In genomic region chr2:128316777-128317185, GRCh38 we compare ENCODE assay signal across 8 cellular contexts. TPM values are rescaled to one million over a fixed set of nuclear protein-coding genes. Genes with fewer than 3 reads are reported as not detected.
DNase-seq lines count a peak whose midpoint lies in the region; ATAC-seq, FAIRE-seq and TF ChIP-seq lines count a peak whose summit lies in the region.

No MANE protein-coding gene starts in this region.

- H3K27ac ChIP-seq in CD4-positive, CD25-positive, alpha-beta regulatory T cell (ENCODE audit: insufficient read depth, low read length, poor library complexity, severe bottlenecking): no peak overlapping the region
- no peak overlapping the region for H3K27ac ChIP-seq in OCI-LY7 (ENCODE audit: low read depth, low read length, poor library complexity, severe bottlenecking)
- no peak overlapping the region for H3K27ac ChIP-seq in endothelial cell of umbilical vein (ENCODE audit: insufficient read depth, low read depth, low read length)

- H2AFZ ChIP-seq in OCI-LY7 (ENCODE audit: low read length) (no peak overlapping the region), endothelial cell of umbilical vein (ENCODE audit: low read depth, low read length) (no peak overlapping the region)

- TF ChIP-seq CTCF in OCI-LY7 (conservative IDR thresholded peaks at IDR 0.05; ENCODE audit: low read length) (no peak), endothelial cell of umbilical vein (IDR thresholded peaks at IDR 0.05; ENCODE audit: extremely low read depth in 1 of 2, insufficient read depth in 1 of 2, low read depth in 1 of 2, low read length in 2 of 2) (no peak)

- H3K36me3 Mint-ChIP-seq in CD4-positive, CD25-positive, alpha-beta regulatory T cell: no peaks in the 10 kb centered on the region
- H3K36me3 Mint-ChIP-seq in natural killer cell treated with Interleukin-12 subunit alpha and Interleukin-12 subunit beta and Interleukin-15 and Interleukin-18, amount 100 ng/mL, for 72 hours: no peaks in the 10 kb centered on the region

- no peaks in the 10 kb centered on the region for H3K9me1 ChIP-seq in endothelial cell of umbilical vein (replicated peaks; ENCODE audit: control insufficient read depth, extremely low read depth, insufficient read depth, low read length)

- peaks cover 40% of the 10 kb centered on the region for H3K4me1 ChIP-seq in CD4-positive, CD25-positive, alpha-beta regulatory T cell (ENCODE audit: control insufficient read depth, insufficient read depth, low read length, poor library complexity, severe bottlenecking)
- peaks cover 16% of the 10 kb centered on the region for H3K4me1 ChIP-seq in OCI-LY7 (ENCODE audit: insufficient read depth, low read length, poor library complexity, severe bottlenecking)
- H3K4me1 ChIP-seq in endothelial cell of umbilical vein (ENCODE audit: control insufficient read depth, extremely low read depth, insufficient read depth, low read length): peaks cover 11% of the 10 kb centered on the region

- H3K4me2 ChIP-seq in OCI-LY7 (ENCODE audit: low read length): peak overlapping the region; percentile 98
- peak overlapping the region; percentile 69 for H3K4me2 ChIP-seq in endothelial cell of umbilical vein (ENCODE audit: insufficient read depth, low read length)

- H3K27ac Mint-ChIP-seq in CD4-positive, CD25-positive, alpha-beta regulatory T cell: peak overlapping the region in 1 of 3 donors; percentile 71
- peak overlapping the region in 1 of 2 donors; percentile 53 for H3K27ac Mint-ChIP-seq in natural killer cell treated with Interleukin-12 subunit alpha and Interleukin-12 subunit beta and Interleukin-15 and Interleukin-18, amount 100 ng/mL, for 72 hours

- DNase-seq in CD4-positive, CD25-positive, alpha-beta regulatory T cell: no peak
- DNase-seq in OCI-LY7 (ENCODE audit: low spot score) (no peak), endothelial cell of umbilical vein (ENCODE audit: low read depth, low spot score) (no peak), GDM1 (lab: John Stamatoyannopoulos, UW) (no peak)
- peak; percentile 38 for DNase-seq in natural killer cell treated with Interleukin-12 subunit alpha and Interleukin-12 subunit beta and Interleukin-15 and Interleukin-18, amount 100 ng/mL, for 72 hours (ENCODE audit: low spot score)

- BruUV-seq in OCI-LY7 (replicated peaks; lab: Mats Ljungman, UMichigan): no TSS peak
- no TSS peak for BruUV-seq in endothelial cell of umbilical vein (replicated peaks; lab: Mats Ljungman, UMichigan)

- H4K20me1 ChIP-seq in OCI-LY7 (ENCODE audit: insufficient read depth, low read length) (peaks cover 29% of the 10 kb centered on the region; the same call in 1 of the 2 replicates), endothelial cell of umbilical vein (replicated peaks; ENCODE audit: control insufficient read depth, extremely low read depth, insufficient read depth, low read length) (no peaks in the 10 kb centered on the region)

- POLR2A ChIA-PET in OCI-LY7 (lab: Charles Lee): interaction anchor here (1.2 to 1.4 kb wide), 2 partner anchors 9 to 187 kb away, joined by 3 read pairs; no protein-coding TSS in a partner anchor
- POLR2A ChIA-PET in endothelial cell of umbilical vein (lab: Charles Lee): no interaction called here

- H3K9ac ChIP-seq in endothelial cell of umbilical vein (replicated peaks; ENCODE audit: extremely low read depth, insufficient read depth, low read length): no peak overlapping the region

- no peaks in the 10 kb centered on the region for H3K36me3 ChIP-seq in CD4-positive, CD25-positive, alpha-beta regulatory T cell (ENCODE audit: control insufficient read depth, insufficient read depth, low read length)
- H3K36me3 ChIP-seq in OCI-LY7 (ENCODE audit: insufficient read depth, low read length): no peaks in the 10 kb centered on the region
- no peaks in the 10 kb centered on the region for H3K36me3 ChIP-seq in endothelial cell of umbilical vein (ENCODE audit: control insufficient read depth in 2 of 2, extremely low read depth in 1 of 2, insufficient read depth in 2 of 2, low read length in 2 of 2)

- no peak for TF ChIP-seq POLR2A in endothelial cell of umbilical vein (IDR thresholded peaks at IDR 0.05; ENCODE audit: low read depth, low read length)

- dilution Hi-C loops in endothelial cell of umbilical vein (cut with MboI; ENCODE audit: extremely low pct_ligation_motif_present, low sequenced_read_pairs): no loop called here

- ATAC-seq in CD4-positive, CD25-positive, alpha-beta regulatory T cell (ENCODE audit: low read depth in 2 of 2): no peak
- ATAC-seq in natural killer cell treated with Interleukin-12 subunit alpha and Interleukin-12 subunit beta and Interleukin-15 and Interleukin-18, amount 100 ng/mL, for 72 hours: no peak
- no peak for ATAC-seq in HG03354 (IDR thresholded peaks at IDR 0.05; ENCODE audit: poor library complexity, severe bottlenecking, unreplicated experiment)
- ATAC-seq in HG02970 (IDR thresholded peaks at IDR 0.05; ENCODE audit: low FRiP score, unreplicated experiment): no peak
- ATAC-seq in GM19395 (IDR thresholded peaks at IDR 0.05; ENCODE audit: unreplicated experiment): no peak

- intact Hi-C loops in OCI-LY7 (cut with micrococcal nuclease; ENCODE audit: unreplicated experiment) (loop anchor here (5.0 kb wide), 1 partner anchor 254 kb away; no protein-coding TSS in a partner anchor), endothelial cell of umbilical vein (cut with micrococcal nuclease) (loop anchor here (2.0 kb wide), 1 partner anchor 84 kb away; no protein-coding TSS in a partner anchor)

- H3K79me2 ChIP-seq in OCI-LY7 (ENCODE audit: insufficient read depth, low read depth, low read length): no peaks in the 10 kb centered on the region; the same call in 1 of the 2 replicates
- H3K79me2 ChIP-seq in endothelial cell of umbilical vein (ENCODE audit: control insufficient read depth, insufficient read depth, low read length): peaks cover 3% of the 10 kb centered on the region

- H3K9me3 Mint-ChIP-seq in CD4-positive, CD25-positive, alpha-beta regulatory T cell: no peaks in the 10 kb centered on the region
- no peaks in the 10 kb centered on the region for H3K9me3 Mint-ChIP-seq in natural killer cell treated with Interleukin-12 subunit alpha and Interleukin-12 subunit beta and Interleukin-15 and Interleukin-18, amount 100 ng/mL, for 72 hours

- FAIRE-seq in endothelial cell of umbilical vein (lab: Jason Lieb, UNC): no peak

- no peaks in the 10 kb centered on the region for H3K9me3 ChIP-seq in CD4-positive, CD25-positive, alpha-beta regulatory T cell (ENCODE audit: control insufficient read depth in 2 of 2, low read length in 2 of 2)
- no peaks in the 10 kb centered on the region for H3K9me3 ChIP-seq in OCI-LY7 (ENCODE audit: low read length)
- no peaks in the 10 kb centered on the region for H3K9me3 ChIP-seq in endothelial cell of umbilical vein (replicated peaks; ENCODE audit: control insufficient read depth, insufficient read depth, low read length)

- H3K27me3 Mint-ChIP-seq in CD4-positive, CD25-positive, alpha-beta regulatory T cell: peaks cover 13% of the 10 kb centered on the region
- peaks cover 0 to 2% of the 10 kb centered on the region in 2 donors for H3K27me3 Mint-ChIP-seq in natural killer cell treated with Interleukin-12 subunit alpha and Interleukin-12 subunit beta and Interleukin-15 and Interleukin-18, amount 100 ng/mL, for 72 hours

- no peaks in the 10 kb centered on the region for H3K27me3 ChIP-seq in CD4-positive, CD25-positive, alpha-beta regulatory T cell (ENCODE audit: control insufficient read depth, insufficient read depth, low read length)
- no peaks in the 10 kb centered on the region for H3K27me3 ChIP-seq in endothelial cell of umbilical vein (ENCODE audit: control insufficient read depth in 2 of 2, insufficient read depth in 2 of 2, low read length in 2 of 2)

- peaks cover 0 to 58% (median 23%) of the 10 kb centered on the region in 4 donors for H3K4me1 Mint-ChIP-seq in CD4-positive, CD25-positive, alpha-beta regulatory T cell
- H3K4me1 Mint-ChIP-seq in natural killer cell treated with Interleukin-12 subunit alpha and Interleukin-12 subunit beta and Interleukin-15 and Interleukin-18, amount 100 ng/mL, for 72 hours (ENCODE audit: low read depth in 2 of 2): peaks cover 29 to 45% of the 10 kb centered on the region in 2 donors

- H3K4me3 ChIP-seq in CD4-positive, CD25-positive, alpha-beta regulatory T cell (ENCODE audit: low read depth, low read length): no peak overlapping the region
- peak overlapping the region; percentile 71 for H3K4me3 ChIP-seq in OCI-LY7 (ENCODE audit: low read depth, low read length, poor library complexity, severe bottlenecking)
- H3K4me3 ChIP-seq in endothelial cell of umbilical vein (replicated peaks in 1 of 3; ENCODE audit: insufficient read depth in 1 of 3, low read depth in 1 of 3, low read length in 3 of 3): peak overlapping the region in 2 of 3 experiments; percentile 38 to 56

- CTCF ChIA-PET in OCI-LY7 (lab: Charles Lee; ENCODE audit: unreplicated experiment): interaction anchor here (0.5 kb wide), 1 partner anchor 53 kb away, joined by 3 read pairs; no protein-coding TSS in a partner anchor
- CTCF ChIA-PET in endothelial cell of umbilical vein (lab: Charles Lee): interaction anchor here (0.8 to 2.6 kb wide), 2 partner anchors 138 to 169 kb away, joined by 3 to 12 read pairs; no protein-coding TSS in a partner anchor

- H3K9me2 ChIP-seq in OCI-LY7 (ENCODE audit: insufficient read depth, low read length): no peaks in the 10 kb centered on the region

- H3K4me3 Mint-ChIP-seq in CD4-positive, CD25-positive, alpha-beta regulatory T cell: peak overlapping the region; percentile 78 to 92 (median 87)
- peak overlapping the region; percentile 85 for H3K4me3 Mint-ChIP-seq in natural killer cell treated with Interleukin-12 subunit alpha and Interleukin-12 subunit beta and Interleukin-15 and Interleukin-18, amount 100 ng/mL, for 72 hours

TF ChIP-seq in endothelial cell of umbilical vein, 7 proteins besides CTCF, POLR2A, EP300 and RAD21 (continues in another document):
- TF ChIP-seq MAX (IDR thresholded peaks at IDR 0.05; ENCODE audit: insufficient read depth, insufficient read length): no peak

RNA-seq across cellular contexts. Expression of gene HS6ST1, which starts 1.9 kb away (rescaled TPM):
- 7.6 TPM for total RNA-seq in CD4-positive, CD25-positive, alpha-beta regulatory T cell
- 1 to 10 TPM; 1.1 to 1.8 (median 1.3) TPM for polyA plus RNA-seq in CD4-positive, CD25-positive, alpha-beta regulatory T cell
- 12.0 and 17.6 TPM in 2 replicates for total RNA-seq in OCI-LY7 (2014; rRNA removed; shearing (Covaris generic))
- total RNA-seq in OCI-LY7 (2022) (13.4 and 13.6 TPM in 2 replicates), endothelial cell of umbilical vein (15.4 and 19.4 TPM in 2 replicates)
- polyA plus RNA-seq in endothelial cell of umbilical vein: 12.8 and 14.9 TPM in 2 replicates
- 7.6 and 9.5 TPM in 2 replicates for polyA plus RNA-seq in endothelial cell of umbilical vein (2011; cell fraction: cytosol; rRNA removed)
- polyA plus RNA-seq in endothelial cell of umbilical vein (2011; cell fraction: nucleus; rRNA removed): 4.9 and 5.6 TPM in 2 replicates
- 15.3 and 19.2 TPM in 2 replicates for polyA plus RNA-seq in endothelial cell of umbilical vein (2012)
- polyA minus RNA-seq in endothelial cell of umbilical vein: 13.7 and 13.9 TPM in 2 replicates
- 5.4 TPM for polyA minus RNA-seq in endothelial cell of umbilical vein (2011; cell fraction: cytosol; rRNA and poly(A)+ RNA removed)
- 11.0 and 20.7 TPM in 2 replicates for polyA minus RNA-seq in endothelial cell of umbilical vein (2011; cell fraction: nucleus; rRNA and poly(A)+ RNA removed)
- total RNA-seq in natural killer cell treated with Interleukin-12 subunit alpha and Interleukin-12 subunit beta and Interleukin-15 and Interleukin-18, amount 100 ng/mL, for 72 hours: 10 to 100 TPM; 17.5 to 25.5 TPM
